ENCODE assay signal across 20 cellular contexts in the genomic region with DNA sequence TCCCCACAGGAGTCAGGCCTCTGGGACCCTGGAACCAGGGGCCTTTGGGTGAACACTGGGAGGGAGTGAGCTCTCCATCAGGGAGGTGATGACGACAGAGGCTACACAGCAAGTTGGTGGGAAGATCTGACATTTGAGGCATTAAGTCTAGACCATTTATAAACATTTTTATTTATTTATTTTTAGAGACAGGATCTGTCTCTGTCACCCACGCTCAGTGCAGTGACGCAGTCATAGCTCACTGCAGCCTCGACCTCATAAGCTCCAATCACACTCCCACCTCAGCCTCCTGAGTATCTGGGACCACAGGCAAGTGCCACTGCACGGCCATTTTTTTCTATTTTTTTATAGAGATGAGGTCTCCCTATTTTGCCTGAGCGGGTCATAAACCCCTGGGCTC. TPM values are rescaled to one million over a fixed set of nuclear protein-coding genes. Genes with fewer than 3 reads are reported as not detected.
A peak's percentile ranks its signal among the peaks of the same experiment; 100 is the strongest.
DNase-seq lines count a peak whose midpoint lies in the region; ATAC-seq, FAIRE-seq and TF ChIP-seq lines count a peak whose summit lies in the region.
"Had no signal": no experiment of that assay in that cellular context is flagged by ENCODE, and none has a peak within 500 bp of the region (broad histone marks: within the 10 kb centered on the region; RNA-seq: fewer than 3 reads in every experiment).

No MANE protein-coding gene starts in this region.

- POLR2A ChIA-PET in naive thymus-derived CD8-positive, alpha-beta T cell (lab: Charles Lee), result no interaction called here

- no peaks in the 10 kb centered on the region for H3K27me3 Mint-ChIP-seq in naive thymus-derived CD8-positive, alpha-beta T cell
- H3K27me3 Mint-ChIP-seq: CD4-positive, alpha-beta T cell had no signal

- FAIRE-seq in GM12892 (lab: Jason Lieb, UNC), result no peak
- FAIRE-seq: A549, HepG2 had no signal

- H4K20me1 ChIP-seq in osteoblast (ENCODE audit: insufficient read depth, low read length), result peaks cover 5% of the 10 kb centered on the region

- H2AFZ ChIP-seq in osteoblast (ENCODE audit: low read length), result no peak overlapping the region

- peaks cover 6% of the 10 kb centered on the region for H3K4me1 ChIP-seq in osteoblast (ENCODE audit: insufficient read depth, low read length)
- H3K4me1 ChIP-seq: A549, Caco-2 had no signal

- H3K4me1 Mint-ChIP-seq in naive thymus-derived CD8-positive, alpha-beta T cell, result no peaks in the 10 kb centered on the region

- peak; percentile 11 for DNase-seq in GM12892 (ENCODE audit: insufficient read length)
- peak; percentile 67 for DNase-seq in brain microvascular endothelial cell
- DNase-seq in iris pigment epithelial cell (ENCODE audit: low read depth), result peak; percentile 38
- peak; percentile 64 for DNase-seq in osteoblast (ENCODE audit: insufficient read length, low spot score, missing footprints)
- no peak for DNase-seq in naive thymus-derived CD8-positive, alpha-beta T cell
- no peak for DNase-seq in left colon
- no peak for DNase-seq in NAMALWA (ENCODE audit: low spot score)
- DNase-seq in NCI-H2227 treated with DMSO at 0.1 percent for 48 hours (lab: John Stamatoyannopoulos, UW), result no peak
- DNase-seq: AML-193; Caco-2; CD4-positive, alpha-beta T cell; DMS153; DMS79; GDM1; GOT3 had no signal

- H3K27me3 ChIP-seq in brain microvascular endothelial cell (replicated peaks) (no peaks in the 10 kb centered on the region), osteoblast (ENCODE audit: insufficient read depth, low read length) (no peaks in the 10 kb centered on the region)

- intact Hi-C loops in left colon (cut with DNase I, micrococcal nuclease), result no loop called here

- H3K36me3 ChIP-seq in brain microvascular endothelial cell (replicated peaks) (no peaks in the 10 kb centered on the region), osteoblast (ENCODE audit: insufficient read depth, low read length) (peaks cover 24% of the 10 kb centered on the region)

- no peak for TF ChIP-seq POLR2A in GM12892 (IDR thresholded peaks at IDR 0.05; ENCODE audit: low read depth, low read length)

- no peak overlapping the region for H3K4me3 Mint-ChIP-seq in naive thymus-derived CD8-positive, alpha-beta T cell
- H3K4me3 Mint-ChIP-seq: CD4-positive, alpha-beta T cell had no signal

- H3K4me3 ChIP-seq in brain microvascular endothelial cell (ENCODE audit: low read depth, low read length) (no peak overlapping the region), osteoblast (ENCODE audit: insufficient read depth, low read length) (no peak overlapping the region)
- H3K4me3 ChIP-seq: A549 had no signal

- H3K4me2 ChIP-seq in osteoblast (ENCODE audit: insufficient read depth, low read length), result no peak overlapping the region
- H3K4me2 ChIP-seq: A549 had no signal

- H3K79me2 ChIP-seq in osteoblast (ENCODE audit: insufficient read depth, low read length), result no peaks in the 10 kb centered on the region

- ATAC-seq in naive thymus-derived CD8-positive, alpha-beta T cell, result no peak
- no peak for ATAC-seq in left colon
- ATAC-seq: A549, HCT116, HepG2 had no signal

- no peaks in the 10 kb centered on the region for H3K9me3 Mint-ChIP-seq in naive thymus-derived CD8-positive, alpha-beta T cell
- H3K9me3 Mint-ChIP-seq: CD4-positive, alpha-beta T cell had no signal

- H3K27ac ChIP-seq in brain microvascular endothelial cell (peak overlapping the region; percentile 55), osteoblast (ENCODE audit: low read depth, low read length) (no peak overlapping the region)
- H3K27ac ChIP-seq: 22Rv1, A549, C4-2B had no signal

- TF ChIP-seq CTCF in brain microvascular endothelial cell (IDR thresholded peaks at IDR 0.05; ENCODE audit: low read depth, low read length, missing control alignments), result no peak
- no peak for TF ChIP-seq CTCF in osteoblast (IDR thresholded peaks at IDR 0.05; ENCODE audit: extremely low read depth, low read depth, low read length)

- no peak overlapping the region for H3K27ac Mint-ChIP-seq in naive thymus-derived CD8-positive, alpha-beta T cell
- H3K27ac Mint-ChIP-seq: CD4-positive, alpha-beta T cell had no signal

- H3K36me3 Mint-ChIP-seq in naive thymus-derived CD8-positive, alpha-beta T cell, result no peaks in the 10 kb centered on the region

- no peaks in the 10 kb centered on the region for H3K9me3 ChIP-seq in osteoblast (ENCODE audit: low read depth, low read length)
- H3K9me3 ChIP-seq: A549, Caco-2 had no signal

- in situ Hi-C loops in brain microvascular endothelial cell (cut with HindIII; ENCODE audit: low pct_ligation_motif_present, low sequenced_read_pairs), result no loop called here

RNA-seq across cellular contexts. Expression of gene TEAD4, which starts 53.6 kb away (rescaled TPM):
- 0.45 TPM for polyA plus RNA-seq in GM12892 (2012; ENCODE audit: missing spikeins)
- 15.2 and 16.2 TPM in 2 replicates for total RNA-seq in osteoblast
- not detected for total RNA-seq in naive thymus-derived CD8-positive, alpha-beta T cell
- not detected for polyA plus RNA-seq in naive thymus-derived CD8-positive, alpha-beta T cell
- total RNA-seq in left colon, result 1 to 10 TPM; 6.0 to 9.0 TPM
- total RNA-seq: CD4-positive, alpha-beta T cell had no signal

Comparison
In these comparisons a context has a peak if more than half of its experiments do, and no peak if none do; other contexts are left out.
1. DNase-seq: peak in GM12892 (single experiment), brain microvascular endothelial cell (single experiment), iris pigment epithelial cell (single experiment) and osteoblast (single experiment); none in naive thymus-derived CD8-positive, alpha-beta T cell (0 of 10), left colon (0 of 2), NAMALWA (single experiment) and NCI-H2227 treated with DMSO at 0.1 percent for 48 hours (single experiment).
2. RNA of gene TEAD4, which starts 53.6 kb away (total RNA-seq): 15.2 to 16.2 TPM in osteoblast and 6.0 to 9.0 TPM in left colon; not detected in naive thymus-derived CD8-positive, alpha-beta T cell; every median in the first group is over 4 times any median in the second.